ENCODE assay signal across 1 cellular context in the genomic region with DNA sequence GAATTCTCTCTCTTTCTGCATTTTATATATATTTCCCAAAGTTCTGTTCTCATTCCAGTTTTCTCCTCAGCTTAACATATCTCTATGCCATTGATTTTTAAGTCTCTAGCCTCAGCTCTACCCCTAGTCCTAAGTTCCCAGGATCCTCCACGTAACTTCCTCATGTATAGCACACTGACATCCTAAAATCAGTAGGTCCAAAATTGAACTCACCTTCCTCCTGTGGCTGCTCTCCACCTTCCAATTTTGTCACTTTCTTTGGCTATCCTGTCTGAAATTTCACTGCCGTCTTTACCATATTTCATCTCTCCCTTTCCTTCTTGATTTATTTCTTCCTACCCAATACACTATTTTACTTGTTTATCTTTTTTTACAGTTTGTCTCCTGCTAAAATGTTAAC.
TF ChIP-seq lines count a peak whose summit lies in the region.

No MANE protein-coding gene starts in this region.

TF ChIP-seq in GM12891, 5 proteins besides CTCF, POLR2A, EP300 and RAD21 (continued from another document):
- TF ChIP-seq POLR2AphosphoS5 (IDR thresholded peaks at IDR 0.05; ENCODE audit: low read depth, low read length): no peak
